ENCODE assay signal across 9 cellular contexts in genomic region chr6:11770546-11771466, GRCh38. TPM values are rescaled to one million over a fixed set of nuclear protein-coding genes. Genes with fewer than 3 reads are reported as not detected.
DNase-seq lines count a peak whose midpoint lies in the region; ATAC-seq and TF ChIP-seq lines count a peak whose summit lies in the region.
"Had no signal": no experiment of that assay in that cellular context is flagged by ENCODE, and none has a peak within 500 bp of the region (broad histone marks: within the 10 kb centered on the region; RNA-seq: fewer than 3 reads in every experiment).

No MANE protein-coding gene starts in this region.

- no peak for TF ChIP-seq CTCF in astrocyte of the cerebellum (IDR thresholded peaks at IDR 0.05; ENCODE audit: low read depth, low read length, missing control alignments)

- H3K36me3 ChIP-seq in skeletal muscle tissue (ENCODE audit: control insufficient read depth in 3 of 3, insufficient read depth in 3 of 3, low read length in 3 of 3) = no peaks in the 10 kb centered on the region

- H3K27me3 ChIP-seq in skeletal muscle tissue (ENCODE audit: control insufficient read depth in 3 of 3, insufficient read depth in 3 of 3, low read length in 3 of 3) = no peaks in the 10 kb centered on the region

- no peak overlapping the region for H3K4me3 Mint-ChIP-seq in activated CD4-positive, alpha-beta T cell treated with anti-CD3 and anti-CD28 coated beads for 36 hours

- H3K4me1 ChIP-seq in skeletal muscle tissue (ENCODE audit: control insufficient read depth in 3 of 3, insufficient read depth in 3 of 3, low read length in 3 of 3) = peaks cover 13 to 16% (median 15%) of the 10 kb centered on the region in 3 donors

- H3K27me3 Mint-ChIP-seq in activated CD4-positive, alpha-beta T cell treated with anti-CD3 and anti-CD28 coated beads for 36 hours = no peaks in the 10 kb centered on the region

- H3K4me1 Mint-ChIP-seq in activated CD4-positive, alpha-beta T cell treated with anti-CD3 and anti-CD28 coated beads for 36 hours = peaks cover 34% of the 10 kb centered on the region

- DNase-seq in A172 (ENCODE audit: low spot score) = peak; percentile 98
- DNase-seq in HS-27A (ENCODE audit: low read depth) = peak; percentile 95
- peak; percentile 78 for DNase-seq in astrocyte of the cerebellum (ENCODE audit: low read depth)
- peak; percentile 99 for DNase-seq in iris pigment epithelial cell (ENCODE audit: low read depth)
- DNase-seq in activated CD4-positive, alpha-beta T cell treated with anti-CD3 and anti-CD28 coated beads for 36 hours = no peak
- DNase-seq in activated CD8-positive, alpha-beta memory T cell treated with anti-CD3 and anti-CD28 coated beads, Interleukin-2, amount 50 U/mL, for 4 hours = no peak
- DNase-seq: DND-41 had no signal

- no peak for ATAC-seq in activated CD4-positive, alpha-beta T cell treated with anti-CD3 and anti-CD28 coated beads for 36 hours
- no peak for ATAC-seq in HG03135 (IDR thresholded peaks at IDR 0.05; ENCODE audit: unreplicated experiment)

- CTCF ChIA-PET in activated CD4-positive, alpha-beta T cell treated with anti-CD3 and anti-CD28 coated beads for 36 hours (lab: Charles Lee) = interaction anchor here (1.2 kb wide), 1 partner anchor 117 kb away, joined by 3 read pairs; no protein-coding TSS in a partner anchor

- H3K9me3 Mint-ChIP-seq in activated CD4-positive, alpha-beta T cell treated with anti-CD3 and anti-CD28 coated beads for 36 hours (ENCODE audit: low read depth) = no peaks in the 10 kb centered on the region

- in situ Hi-C loops in astrocyte of the cerebellum (cut with HindIII; ENCODE audit: low sequenced_read_pairs) = loop anchor here (5.0 kb wide), 1 partner anchor 106 kb away; no protein-coding TSS in a partner anchor

- peak overlapping the region; percentile 73 for H3K27ac ChIP-seq in skeletal muscle tissue (ENCODE audit: low read depth, low read length)

- intact Hi-C loops in activated CD4-positive, alpha-beta T cell treated with anti-CD3 and anti-CD28 coated beads for 36 hours (cut with DNase I, micrococcal nuclease) = no loop called here

- H3K9ac ChIP-seq in skeletal muscle tissue (ENCODE audit: low read depth in 1 of 3, low read length in 3 of 3) = peak overlapping the region in 1 of 3 donors; percentile 51

- POLR2A ChIA-PET in activated CD4-positive, alpha-beta T cell treated with anti-CD3 and anti-CD28 coated beads for 36 hours (lab: Charles Lee) = interaction anchor here (1.4 kb wide), 1 partner anchor 39 kb away, joined by 3 read pairs; no protein-coding TSS in a partner anchor

- H3K36me3 Mint-ChIP-seq in activated CD4-positive, alpha-beta T cell treated with anti-CD3 and anti-CD28 coated beads for 36 hours (ENCODE audit: low read depth) = no peaks in the 10 kb centered on the region

- no peak overlapping the region for H3K27ac Mint-ChIP-seq in activated CD4-positive, alpha-beta T cell treated with anti-CD3 and anti-CD28 coated beads for 36 hours

- H3K4me3 ChIP-seq in astrocyte of the cerebellum (ENCODE audit: low read depth, low read length) (no peak overlapping the region), skeletal muscle tissue (ENCODE audit: low read length in 3 of 3) (peak overlapping the region in 2 of 3 donors; percentile 9 to 54)

- no peaks in the 10 kb centered on the region for H3K9me3 ChIP-seq in skeletal muscle tissue (ENCODE audit: control insufficient read depth in 3 of 3, low read length in 3 of 3)

RNA-seq across cellular contexts. Expression of gene ADTRP, which starts 7.8 kb away (rescaled TPM):
- total RNA-seq in A172 (2014; rRNA removed; shearing (Covaris generic)) = 1.9 and 3.9 TPM in 2 replicates
- under 0.01 TPM for total RNA-seq in skeletal muscle tissue
- 10 to 100 TPM; 26.3 to 29.6 TPM for total RNA-seq in activated CD4-positive, alpha-beta T cell treated with anti-CD3 and anti-CD28 coated beads for 36 hours

Comparison
In these comparisons a context has a peak if more than half of its experiments do, and no peak if none do; other contexts are left out.
1. DNase-seq: peak in A172 (single experiment), HS-27A (single experiment), astrocyte of the cerebellum (single experiment) and iris pigment epithelial cell (single experiment); none in activated CD4-positive, alpha-beta T cell treated with anti-CD3 and anti-CD28 coated beads for 36 hours (single experiment) and activated CD8-positive, alpha-beta memory T cell treated with anti-CD3 and anti-CD28 coated beads, Interleukin-2, amount 50 U/mL, for 4 hours (single experiment).